ENCODE assay signal across 8 cellular contexts in the genomic region with DNA sequence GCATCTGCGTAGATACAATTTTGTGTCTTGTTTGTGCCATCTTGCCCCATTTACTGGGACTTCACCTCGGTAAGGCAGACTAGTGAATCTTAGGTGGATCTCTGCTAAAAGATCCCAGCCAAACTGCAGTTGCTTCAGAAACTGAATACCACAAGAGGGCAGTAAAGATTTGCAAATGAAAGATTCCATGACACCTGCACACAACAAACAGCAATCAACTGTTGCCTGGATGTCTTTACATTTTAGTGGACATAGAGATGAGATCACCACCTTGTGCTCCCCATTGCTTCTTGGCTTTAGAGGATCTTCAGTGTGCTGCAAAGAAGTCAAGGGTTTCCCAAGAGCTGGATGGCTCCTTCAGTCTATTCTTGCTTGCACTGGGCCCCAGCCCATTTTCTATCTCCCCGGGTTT.
DNase-seq lines count a peak whose midpoint lies in the region; ATAC-seq and TF ChIP-seq lines count a peak whose summit lies in the region.

No MANE protein-coding gene starts in this region.

- H3K4me1 ChIP-seq in prostate gland (replicated peaks), result peaks cover 8% of the 10 kb centered on the region

- DNase-seq in DMS53 (lab: John Stamatoyannopoulos, UW) (peak; percentile 89), HFFc6 (peak; percentile 76), NCI-H2196 treated with DMSO at 0.1 percent for 48 hours (lab: John Stamatoyannopoulos, UW; ENCODE audit: unreplicated experiment) (peak; percentile 75), Right ventricle myocardium superior (no peak), prostate gland (ENCODE audit: low spot score) (peak; percentile 55), OCI-M2 (lab: John Stamatoyannopoulos, UW; ENCODE audit: unreplicated experiment) (no peak), foreskin melanocyte (no peak)
- DNase-seq in activated CD8-positive, alpha-beta T cell treated with anti-CD3 and anti-CD28 coated beads, Interleukin-2, amount 10 ng/mL, durations not matched to agents 7 days and 5 days, result peak; percentile 39

- H3K27ac ChIP-seq in prostate gland, result no peak overlapping the region

- POLR2A ChIA-PET in activated CD8-positive, alpha-beta T cell treated with anti-CD3 and anti-CD28 coated beads, Interleukin-2, amount 10 ng/mL, durations not matched to agents 7 days and 5 days (lab: Charles Lee), result interaction anchor here (1.1 kb wide), 1 partner anchor 661 kb away, joined by 3 read pairs; a partner anchor contains a TSS

- CTCF ChIA-PET in activated CD8-positive, alpha-beta T cell treated with anti-CD3 and anti-CD28 coated beads, Interleukin-2, amount 10 ng/mL, durations not matched to agents 7 days and 5 days (lab: Charles Lee), result interaction anchor here (0.6 to 2.1 kb wide), 6 partner anchors 10 to 366 kb away, joined by 3 to 7 read pairs (median 4); no protein-coding TSS in a partner anchor

- no peaks in the 10 kb centered on the region for H3K9me3 Mint-ChIP-seq in HFFc6
- no peaks in the 10 kb centered on the region for H3K9me3 Mint-ChIP-seq in activated CD8-positive, alpha-beta T cell treated with anti-CD3 and anti-CD28 coated beads, Interleukin-2, amount 10 ng/mL, durations not matched to agents 7 days and 5 days (ENCODE audit: insufficient read depth)

- peaks cover 12% of the 10 kb centered on the region for H3K4me1 Mint-ChIP-seq in HFFc6 (ENCODE audit: low read depth)
- peaks cover 50% of the 10 kb centered on the region for H3K4me1 Mint-ChIP-seq in activated CD8-positive, alpha-beta T cell treated with anti-CD3 and anti-CD28 coated beads, Interleukin-2, amount 10 ng/mL, durations not matched to agents 7 days and 5 days (ENCODE audit: low read depth)

- H3K9me3 ChIP-seq in prostate gland, result no peaks in the 10 kb centered on the region

- peak; percentile 81 for TF ChIP-seq CTCF in HFFc6 (IDR thresholded peaks at IDR 0.05)
- TF ChIP-seq CTCF in prostate gland (IDR thresholded peaks at IDR 0.05), result peak; percentile 42 to 89 (median 73)

- H3K27ac Mint-ChIP-seq in HFFc6, result peak overlapping the region; percentile 83
- no peak overlapping the region for H3K27ac Mint-ChIP-seq in activated CD8-positive, alpha-beta T cell treated with anti-CD3 and anti-CD28 coated beads, Interleukin-2, amount 10 ng/mL, durations not matched to agents 7 days and 5 days

- H3K27me3 Mint-ChIP-seq in HFFc6 (ENCODE audit: insufficient read depth), result peaks cover 8% of the 10 kb centered on the region
- H3K27me3 Mint-ChIP-seq in activated CD8-positive, alpha-beta T cell treated with anti-CD3 and anti-CD28 coated beads, Interleukin-2, amount 10 ng/mL, durations not matched to agents 7 days and 5 days (ENCODE audit: low read depth), result no peaks in the 10 kb centered on the region

- peak; percentile 59 for ATAC-seq in activated CD8-positive, alpha-beta T cell treated with anti-CD3 and anti-CD28 coated beads, Interleukin-2, amount 10 ng/mL, durations not matched to agents 7 days and 5 days
- peak; percentile 78 for ATAC-seq in Right ventricle myocardium superior (ENCODE audit: poor library complexity)

- intact Hi-C loops in Right ventricle myocardium superior (cut with DNase I), result no loop called here
- intact Hi-C loops in prostate gland (cut with DNase I), result loop anchor here (1.0 to 5.0 kb wide), 2 partner anchors 191 to 262 kb away; no protein-coding TSS in a partner anchor

- WGBS in prostate gland, result 30% methylated on average over 3 of the region's 3 CpGs

- no peaks in the 10 kb centered on the region for H3K27me3 ChIP-seq in prostate gland (replicated peaks; ENCODE audit: insufficient read depth)

- H3K4me3 ChIP-seq in prostate gland, result no peak overlapping the region

- peaks cover 20% of the 10 kb centered on the region for H3K36me3 Mint-ChIP-seq in HFFc6 (ENCODE audit: low read depth)
- peaks cover 24% of the 10 kb centered on the region for H3K36me3 Mint-ChIP-seq in activated CD8-positive, alpha-beta T cell treated with anti-CD3 and anti-CD28 coated beads, Interleukin-2, amount 10 ng/mL, durations not matched to agents 7 days and 5 days (ENCODE audit: low read depth)

- no peaks in the 10 kb centered on the region for H3K36me3 ChIP-seq in prostate gland

- no peak for TF ChIP-seq POLR2A in prostate gland (IDR thresholded peaks at IDR 0.05)

- no peak overlapping the region for H3K4me3 Mint-ChIP-seq in HFFc6
- H3K4me3 Mint-ChIP-seq in activated CD8-positive, alpha-beta T cell treated with anti-CD3 and anti-CD28 coated beads, Interleukin-2, amount 10 ng/mL, durations not matched to agents 7 days and 5 days, result no peak overlapping the region

Comparison
In these comparisons a context has a peak if more than half of its experiments do, and no peak if none do; other contexts are left out.
1. DNase-seq: peak in DMS53 (single experiment), HFFc6 (single experiment), NCI-H2196 treated with DMSO at 0.1 percent for 48 hours (single experiment), activated CD8-positive, alpha-beta T cell treated with anti-CD3 and anti-CD28 coated beads, Interleukin-2, amount 10 ng/mL, durations not matched to agents 7 days and 5 days (single experiment) and prostate gland (single experiment); none in Right ventricle myocardium superior (single experiment), OCI-M2 (single experiment) and foreskin melanocyte (single experiment).